ENCODE assay signal across 19 cellular contexts in genomic region chr14:46574236-46574970, GRCh38.
DNase-seq lines count a peak whose midpoint lies in the region; ATAC-seq, FAIRE-seq and TF ChIP-seq lines count a peak whose summit lies in the region.
"Had no signal": no experiment of that assay in that cellular context is flagged by ENCODE, and none has a peak within 500 bp of the region (broad histone marks: within the 10 kb centered on the region; RNA-seq: fewer than 3 reads in every experiment).

No MANE protein-coding gene starts in this region.

- TF ChIP-seq CTCF in astrocyte of the spinal cord (IDR thresholded peaks at IDR 0.05; ENCODE audit: low read depth, low read length), result no peak
- no peak for TF ChIP-seq CTCF in osteocyte (IDR thresholded peaks at IDR 0.05)

- H2AFZ ChIP-seq in mesenchymal stem cell (ENCODE audit: low read depth, low read length), result no peak overlapping the region

- H3K27me3 ChIP-seq in mesenchymal stem cell (ENCODE audit: control insufficient read depth in 1 of 2, insufficient read depth in 1 of 2, low read length in 2 of 2), result no peaks in the 10 kb centered on the region
- H3K27me3 ChIP-seq: heart right ventricle had no signal

- H4K8ac ChIP-seq in mesenchymal stem cell (ENCODE audit: low read length), result no peak overlapping the region

- no peaks in the 10 kb centered on the region for H3K9me3 Mint-ChIP-seq in osteocyte (ENCODE audit: unreplicated experiment)
- peaks cover 23% of the 10 kb centered on the region for H3K9me3 Mint-ChIP-seq in activated T-cell treated with anti-CD3 and anti-CD28 coated beads, Interleukin-2, amount 50 U/mL, for 4 hours
- H3K9me3 Mint-ChIP-seq: activated T-helper 1 cell treated with anti-CD3 and anti-CD28 coated beads, Interleukin-12 subunit alpha, Interleukin-12 subunit beta, Interleukin-2, Interleukin-4 antibody, amounts not matched to agents 30 ng/mL and 10 ng/mL and 1 ng/mL, durations not matched to agents 14 hours and 24 hours and 36 hours had no signal

- H3K4me2 ChIP-seq in mesenchymal stem cell (ENCODE audit: low read length, poor library complexity, severe bottlenecking), result no peak overlapping the region

- no peak overlapping the region for H3K23ac ChIP-seq in mesenchymal stem cell (ENCODE audit: low read length in 2 of 2)

- H3K27ac Mint-ChIP-seq in osteocyte (ENCODE audit: unreplicated experiment), result no peak overlapping the region
- H3K27ac Mint-ChIP-seq: activated T-helper 1 cell treated with anti-CD3 and anti-CD28 coated beads, Interleukin-12 subunit alpha, Interleukin-12 subunit beta, Interleukin-2, Interleukin-4 antibody, amounts not matched to agents 30 ng/mL and 10 ng/mL and 1 ng/mL, durations not matched to agents 14 hours and 24 hours and 36 hours; B cell had no signal

- H3K36me3 Mint-ChIP-seq in osteocyte (ENCODE audit: unreplicated experiment), result no peaks in the 10 kb centered on the region
- no peaks in the 10 kb centered on the region for H3K36me3 Mint-ChIP-seq in activated T-cell treated with anti-CD3 and anti-CD28 coated beads, Interleukin-2, amount 50 U/mL, for 4 hours (ENCODE audit: insufficient read depth)

- ATAC-seq in activated T-cell treated with anti-CD3 and anti-CD28 coated beads, Interleukin-2, amount 50 U/mL, for 4 hours, result no peak
- ATAC-seq: esophagus mucosa, heart right ventricle, sciatic nerve had no signal

- H2BK15ac ChIP-seq in mesenchymal stem cell (ENCODE audit: low read depth, poor library complexity, severe bottlenecking), result no peak overlapping the region

- no peak overlapping the region for H3K9ac ChIP-seq in mesenchymal stem cell (ENCODE audit: low read length)

- no peak overlapping the region for H2AK5ac ChIP-seq in mesenchymal stem cell (ENCODE audit: low read length, severe bottlenecking)

- no peak overlapping the region for H3K18ac ChIP-seq in mesenchymal stem cell (ENCODE audit: low read depth in 1 of 2, low read length in 2 of 2)

- FAIRE-seq in H54 (lab: Jason Lieb, UNC), result peak; percentile 80
- FAIRE-seq: colon had no signal

- H3K27ac ChIP-seq in mesenchymal stem cell (ENCODE audit: low read length, poor library complexity, severe bottlenecking), result peak overlapping the region; percentile 83
- H3K27ac ChIP-seq: heart right ventricle had no signal

- H3K14ac ChIP-seq in mesenchymal stem cell (ENCODE audit: low read length in 2 of 2), result no peak overlapping the region

- H2BK12ac ChIP-seq in mesenchymal stem cell (ENCODE audit: low read length in 2 of 2), result no peak overlapping the region

- DNase-seq in H54 (ENCODE audit: insufficient read length, low spot score) (no peak), NOMO-1 treated with dmso at 0.1 percent for 144 hours (lab: John Stamatoyannopoulos, UW; ENCODE audit: unreplicated experiment) (peak; percentile 54), astrocyte of the spinal cord (ENCODE audit: low read depth, low spot score) (peak; percentile 44), mesenchymal stem cell (peak; percentile 74), osteocyte (ENCODE audit: extremely low spot score, unreplicated experiment) (no peak), NCI-H748 (lab: John Stamatoyannopoulos, UW; ENCODE audit: unreplicated experiment) (no peak), NCI-H748 treated with DMSO at 0.1 percent for 48 hours (lab: John Stamatoyannopoulos, UW) (no peak)
- DNase-seq in activated T-cell treated with anti-CD3 and anti-CD28 coated beads, Interleukin-2, amount 50 U/mL, for 4 hours, result no peak
- DNase-seq: activated CD4-positive, alpha-beta T cell treated with anti-CD3 and anti-CD28 coated beads, Interleukin-2, amount 50 U/mL, for 48 hours; DMS 273 treated with DMSO at 0.1 percent for 48 hours; heart right ventricle; NCI-H2081; NCI-H774; nucleus accumbens had no signal

- peaks cover 8% of the 10 kb centered on the region for H3K27me3 Mint-ChIP-seq in osteocyte (ENCODE audit: unreplicated experiment)
- H3K27me3 Mint-ChIP-seq in activated T-cell treated with anti-CD3 and anti-CD28 coated beads, Interleukin-2, amount 50 U/mL, for 4 hours (ENCODE audit: low read depth), result no peaks in the 10 kb centered on the region
- H3K27me3 Mint-ChIP-seq: B cell had no signal

- no peak for TF ChIP-seq POLR2A in H54 (IDR thresholded peaks at IDR 0.05; ENCODE audit: low read depth, low read length)

- H2BK120ac ChIP-seq in mesenchymal stem cell (ENCODE audit: low read depth, low read length), result no peak overlapping the region

- no peak overlapping the region for H2BK5ac ChIP-seq in mesenchymal stem cell (ENCODE audit: low read depth, low read length, poor library complexity, severe bottlenecking)

- no peak overlapping the region for H3K4me3 Mint-ChIP-seq in osteocyte (ENCODE audit: unreplicated experiment)
- no peak overlapping the region for H3K4me3 Mint-ChIP-seq in activated T-cell treated with anti-CD3 and anti-CD28 coated beads, Interleukin-2, amount 50 U/mL, for 4 hours
- H3K4me3 Mint-ChIP-seq: activated T-helper 1 cell treated with anti-CD3 and anti-CD28 coated beads, Interleukin-12 subunit alpha, Interleukin-12 subunit beta, Interleukin-2, Interleukin-4 antibody, amounts not matched to agents 30 ng/mL and 10 ng/mL and 1 ng/mL, durations not matched to agents 14 hours and 24 hours and 36 hours; B cell had no signal

- WGBS in mesenchymal stem cell, result 2% methylated on average over 2 of the region's 3 CpGs

- in situ Hi-C loops in astrocyte of the spinal cord (cut with HindIII; ENCODE audit: low sequenced_read_pairs), result no loop called here

- no peak overlapping the region for H3K4me3 ChIP-seq in astrocyte of the spinal cord (ENCODE audit: low read depth, low read length)
- H3K4me3 ChIP-seq in mesenchymal stem cell (ENCODE audit: insufficient read depth in 1 of 2, low read depth in 1 of 2, low read length in 2 of 2), result no peak overlapping the region
- H3K4me3 ChIP-seq: heart right ventricle had no signal

- H3K36me3 ChIP-seq in mesenchymal stem cell (ENCODE audit: control insufficient read depth in 1 of 2, insufficient read depth in 2 of 2, low read depth in 1 of 2, low read length in 2 of 2), result no peaks in the 10 kb centered on the region
- H3K36me3 ChIP-seq: heart right ventricle had no signal

- no peak overlapping the region for H4K91ac ChIP-seq in mesenchymal stem cell (ENCODE audit: low read length)

- H3K4ac ChIP-seq in mesenchymal stem cell (ENCODE audit: low read depth in 1 of 2, low read length in 2 of 2), result peak overlapping the region in 1 of 2 experiments; percentile 51

- no peaks in the 10 kb centered on the region for H3K9me3 ChIP-seq in mesenchymal stem cell (ENCODE audit: control insufficient read depth, low read length)

- H3K79me1 ChIP-seq in mesenchymal stem cell (replicated peaks; ENCODE audit: low read length, poor library complexity, severe bottlenecking), result no peaks in the 10 kb centered on the region

- H3K4me1 Mint-ChIP-seq in osteocyte (ENCODE audit: unreplicated experiment), result peaks cover 28% of the 10 kb centered on the region
- H3K4me1 Mint-ChIP-seq in activated T-cell treated with anti-CD3 and anti-CD28 coated beads, Interleukin-2, amount 50 U/mL, for 4 hours (ENCODE audit: low read depth), result no peaks in the 10 kb centered on the region
- H3K4me1 Mint-ChIP-seq: B cell had no signal

- H3K4me1 ChIP-seq in mesenchymal stem cell (ENCODE audit: control insufficient read depth, insufficient read depth, low read depth, low read length), result no peaks in the 10 kb centered on the region
- H3K4me1 ChIP-seq: heart right ventricle had no signal

Comparison
In these comparisons a context has a peak if more than half of its experiments do, and no peak if none do; other contexts are left out.
1. DNase-seq: peak in NOMO-1 treated with dmso at 0.1 percent for 144 hours (single experiment), astrocyte of the spinal cord (single experiment) and mesenchymal stem cell (single experiment); none in H54 (single experiment), osteocyte (single experiment), NCI-H748 (single experiment), activated T-cell treated with anti-CD3 and anti-CD28 coated beads, Interleukin-2, amount 50 U/mL, for 4 hours (single experiment) and NCI-H748 treated with DMSO at 0.1 percent for 48 hours (single experiment).